Comparison of ENCODE assay signal across 3 cellular contexts in genomic region chr6:112355978-112356377, GRCh38. TPM values are rescaled to one million over a fixed set of nuclear protein-coding genes. Genes with fewer than 3 reads are reported as not detected.
"Had no signal": no experiment of that assay in that cellular context is flagged by ENCODE, and none has a peak within 500 bp of the region (broad histone marks: within the 10 kb centered on the region; RNA-seq: fewer than 3 reads in every experiment).

No MANE protein-coding gene starts in this region.

RNA-seq across cellular contexts. Expression of gene RFPL4B, which starts 8.8 kb away (rescaled TPM):
- total RNA-seq: LHCN-M2, MCF 10A, NCI-H460 had no signal
